ENCODE assay signal across 8 cellular contexts in the genomic region with DNA sequence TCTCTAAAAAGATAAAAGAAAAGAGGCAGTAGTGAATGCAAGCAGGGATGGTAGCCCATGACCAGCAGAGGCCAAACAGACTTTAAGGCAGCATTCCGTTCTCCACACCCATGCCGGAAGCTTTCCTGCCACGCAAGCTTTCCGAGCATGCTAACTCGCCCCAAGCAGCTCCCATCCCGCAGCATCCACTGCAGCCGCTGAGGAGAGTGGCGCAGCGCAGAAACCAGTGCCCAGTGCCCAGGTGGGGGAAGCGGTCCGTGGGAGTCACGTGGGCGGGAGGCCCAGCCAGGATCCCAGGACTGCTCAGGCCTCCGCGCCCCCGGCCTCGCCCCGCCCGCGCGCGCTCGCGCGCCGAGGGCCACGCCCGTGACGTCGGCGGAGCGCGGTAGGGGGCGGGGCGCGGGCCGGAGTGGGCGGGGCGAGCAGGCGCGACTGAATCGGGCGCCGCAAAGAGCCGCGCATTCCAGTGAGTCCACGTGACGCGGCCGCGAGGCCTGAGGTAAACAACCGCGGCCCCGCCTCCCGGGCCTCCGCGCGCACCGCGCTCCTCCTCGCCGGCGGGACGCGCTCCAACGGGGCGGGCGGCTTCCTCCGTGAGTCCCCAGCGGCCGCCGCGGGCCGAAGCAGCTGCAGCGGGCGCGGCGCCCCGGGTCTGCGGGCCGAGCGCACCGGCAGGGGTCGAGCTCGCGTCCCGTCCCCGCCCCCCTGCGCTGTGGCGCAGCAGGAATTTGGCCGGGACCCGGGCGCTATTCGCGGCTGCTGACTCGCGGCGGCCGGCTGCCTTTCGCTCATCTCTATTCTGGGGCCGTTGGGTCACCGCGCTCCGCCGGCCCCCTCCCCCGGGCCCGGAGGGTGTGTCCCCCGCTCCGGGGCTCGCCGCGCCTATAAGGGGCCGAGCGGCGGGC. TPM values are rescaled to one million over a fixed set of nuclear protein-coding genes. Genes with fewer than 3 reads are reported as not detected.
A peak's percentile ranks its signal among the peaks of the same experiment; 100 is the strongest.
DNase-seq lines count a peak whose midpoint lies in the region; ATAC-seq and TF ChIP-seq lines count a peak whose summit lies in the region.

A gene with protein sequence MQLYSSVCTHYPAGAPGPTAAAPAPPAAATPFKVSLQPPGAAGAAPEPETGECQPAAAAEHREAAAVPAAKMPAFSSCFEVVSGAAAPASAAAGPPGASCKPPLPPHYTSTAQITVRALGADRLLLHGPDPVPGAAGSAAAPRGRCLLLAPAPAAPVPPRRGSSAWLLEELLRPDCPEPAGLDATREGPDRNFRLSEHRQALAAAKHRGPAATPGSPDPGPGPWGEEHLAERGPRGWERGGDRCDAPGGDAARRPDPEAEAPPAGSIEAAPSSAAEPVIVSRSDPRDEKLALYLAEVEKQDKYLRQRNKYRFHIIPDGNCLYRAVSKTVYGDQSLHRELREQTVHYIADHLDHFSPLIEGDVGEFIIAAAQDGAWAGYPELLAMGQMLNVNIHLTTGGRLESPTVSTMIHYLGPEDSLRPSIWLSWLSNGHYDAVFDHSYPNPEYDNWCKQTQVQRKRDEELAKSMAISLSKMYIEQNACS (plus strand): TSS at position 529 of the 905 bp plus-strand sequence. CDS start 383 bp downstream, outside the sequence.

- no peaks in the 10 kb centered on the region for H3K9me3 ChIP-seq in RWPE2 (ENCODE audit: severe bottlenecking)

- DNase-seq in Daoy (ENCODE audit: low read depth) (peak; percentile 90), RWPE2 (ENCODE audit: low spot score) (peak; percentile 92), fibroblast of the aortic adventitia (ENCODE audit: low read depth) (peak; percentile 92), nephron progenitor cell (peak; percentile 97)
- peak; percentile 91 for DNase-seq in activated effector memory CD4-positive, alpha-beta T cell treated with Interleukin-2 at 50 U/mL for 16 hours

- H3K27ac ChIP-seq in KMS-11 (peak within 1 kb of the TSS; percentile 51), RWPE2 (ENCODE audit: poor library complexity, severe bottlenecking) (peak within 1 kb of the TSS; percentile 72)

- H2AFZ ChIP-seq in KMS-11 (ENCODE audit: low read depth) = peak within 1 kb of the TSS; percentile 80

- peak within 1 kb of the TSS; percentile 81 for H3K4me3 Mint-ChIP-seq in nephron progenitor cell
- peak within 1 kb of the TSS; percentile 92 for H3K4me3 Mint-ChIP-seq in stimulated activated naive CD8-positive, alpha-beta T cell treated with anti-CD3 and anti-CD28 coated beads, Interleukin-15, Interleukin-2, amounts not matched to agents 100 ng/mL and 50 ng/mL, for 24 hours

- H3K27ac Mint-ChIP-seq in nephron progenitor cell = peak within 1 kb of the TSS; percentile 64
- peak within 1 kb of the TSS; percentile 86 for H3K27ac Mint-ChIP-seq in stimulated activated naive CD8-positive, alpha-beta T cell treated with anti-CD3 and anti-CD28 coated beads, Interleukin-15, Interleukin-2, amounts not matched to agents 100 ng/mL and 50 ng/mL, for 24 hours

- H3K4me1 ChIP-seq in KMS-11 (ENCODE audit: low read depth, poor library complexity, severe bottlenecking) (peaks cover 30% of the 10 kb centered on the region), RWPE2 (ENCODE audit: insufficient read depth, poor library complexity, severe bottlenecking) (peaks cover 18% of the 10 kb centered on the region)

- peaks cover 36% of the 10 kb centered on the region for H3K79me2 ChIP-seq in KMS-11 (ENCODE audit: insufficient read depth, low read depth)

- H3K9me3 Mint-ChIP-seq in nephron progenitor cell = no peaks in the 10 kb centered on the region
- H3K9me3 Mint-ChIP-seq in stimulated activated naive CD8-positive, alpha-beta T cell treated with anti-CD3 and anti-CD28 coated beads, Interleukin-15, Interleukin-2, amounts not matched to agents 100 ng/mL and 50 ng/mL, for 24 hours = no peaks in the 10 kb centered on the region

- TF ChIP-seq CTCF in KMS-11 (conservative IDR thresholded peaks at IDR 0.05; ENCODE audit: low read depth, low read length) (no peak), RWPE2 (IDR thresholded peaks at IDR 0.05; ENCODE audit: poor library complexity, severe bottlenecking) (no peak), fibroblast of the aortic adventitia (IDR thresholded peaks at IDR 0.05; ENCODE audit: insufficient read depth, low read length) (peak; percentile 44), nephron progenitor cell (IDR thresholded peaks at IDR 0.05) (no peak)

- no peaks in the 10 kb centered on the region for H3K36me3 Mint-ChIP-seq in nephron progenitor cell (ENCODE audit: low read depth)
- H3K36me3 Mint-ChIP-seq in stimulated activated naive CD8-positive, alpha-beta T cell treated with anti-CD3 and anti-CD28 coated beads, Interleukin-15, Interleukin-2, amounts not matched to agents 100 ng/mL and 50 ng/mL, for 24 hours (ENCODE audit: low read depth) = peaks cover 13% of the 10 kb centered on the region

- peak within 1 kb of the TSS; percentile 64 for H3K4me2 ChIP-seq in KMS-11

- no peaks in the 10 kb centered on the region for H4K20me1 ChIP-seq in KMS-11 (ENCODE audit: insufficient read depth)

- H3K27me3 ChIP-seq in KMS-11 (ENCODE audit: insufficient read depth, low read depth) = no peaks in the 10 kb centered on the region
- no peaks in the 10 kb centered on the region for H3K27me3 ChIP-seq in RWPE2 (ENCODE audit: insufficient read depth, poor library complexity, severe bottlenecking)

- H3K4me1 Mint-ChIP-seq in nephron progenitor cell = peaks cover 25% of the 10 kb centered on the region
- H3K4me1 Mint-ChIP-seq in stimulated activated naive CD8-positive, alpha-beta T cell treated with anti-CD3 and anti-CD28 coated beads, Interleukin-15, Interleukin-2, amounts not matched to agents 100 ng/mL and 50 ng/mL, for 24 hours (ENCODE audit: low read depth) = peaks cover 43% of the 10 kb centered on the region

- no peaks in the 10 kb centered on the region for H3K36me3 ChIP-seq in KMS-11 (ENCODE audit: insufficient read depth)
- H3K36me3 ChIP-seq in RWPE2 (ENCODE audit: low read depth) = peaks cover 21% of the 10 kb centered on the region

- H3K4me3 ChIP-seq in KMS-11 (IDR thresholded peaks at IDR 0.05; ENCODE audit: insufficient read depth, low read depth, low read length) (peak within 1 kb of the TSS; percentile 24), RWPE2 (ENCODE audit: severe bottlenecking) (peak within 1 kb of the TSS; percentile 86), fibroblast of the aortic adventitia (ENCODE audit: low read depth, low read length) (peak within 1 kb of the TSS; percentile 85)

- peaks cover 17% of the 10 kb centered on the region for H3K27me3 Mint-ChIP-seq in nephron progenitor cell (ENCODE audit: low read depth, poor library complexity)
- H3K27me3 Mint-ChIP-seq in stimulated activated naive CD8-positive, alpha-beta T cell treated with anti-CD3 and anti-CD28 coated beads, Interleukin-15, Interleukin-2, amounts not matched to agents 100 ng/mL and 50 ng/mL, for 24 hours = no peaks in the 10 kb centered on the region

- ATAC-seq in GM21786 (IDR thresholded peaks at IDR 0.05; ENCODE audit: unreplicated experiment) = peak; percentile 82
- peak; percentile 76 for ATAC-seq in RWPE2 (ENCODE audit: low read depth)

- peak within 1 kb of the TSS; percentile 65 for H3K9ac ChIP-seq in KMS-11

RNA-seq across cellular contexts. Expression of the gene that starts here (rescaled TPM):
- 1.1 and 1.5 TPM in 2 replicates for total RNA-seq in Daoy (2014; rRNA removed; shearing (Covaris generic))
- total RNA-seq in fibroblast of the aortic adventitia (ENCODE audit: low replicate concordance) = 6.1 and 8.0 TPM in 2 replicates

Comparison
In these comparisons a context has a peak if more than half of its experiments do, and no peak if none do; other contexts are left out.
1. Peak in every context shown above with its lines: DNase-seq, ATAC-seq, H3K4me3 ChIP-seq and H3K27ac ChIP-seq.
2. H3K4me3 ChIP-seq: peak in every context shown above with its lines; median percentile 86 in RWPE2; 85 in fibroblast of the aortic adventitia; 24 in KMS-11.